In genomic region chr19:45423033-45423588, GRCh38 we compare ENCODE assay signal across 8 cellular contexts. TPM values are rescaled to one million over a fixed set of nuclear protein-coding genes. Genes with fewer than 3 reads are reported as not detected.
DNase-seq lines count a peak whose midpoint lies in the region; ATAC-seq and TF ChIP-seq lines count a peak whose summit lies in the region.

No MANE protein-coding gene starts in this region.

- H3K4me1 ChIP-seq in esophagus muscularis mucosa (peaks cover 30 to 52% (median 40%) of the 10 kb centered on the region in 4 donors), sigmoid colon (peaks cover 0 to 35% (median 18%) of the 10 kb centered on the region in 4 donors)

- no peak for TF ChIP-seq POLR2A in esophagus muscularis mucosa (IDR thresholded peaks at IDR 0.05; ENCODE audit: low read depth)
- TF ChIP-seq POLR2A in sigmoid colon (IDR thresholded peaks at IDR 0.05) = no peak
- TF ChIP-seq POLR2A in erythroblast (IDR thresholded peaks at IDR 0.05; ENCODE audit: low read length) = no peak

- no peak for ATAC-seq in GM18909 (IDR thresholded peaks at IDR 0.05; ENCODE audit: poor library complexity, unreplicated experiment)
- ATAC-seq in HG03196 (IDR thresholded peaks at IDR 0.05; ENCODE audit: unreplicated experiment) = no peak

- peak overlapping the region; percentile 65; the same call in 1 of the 2 replicates for H3K4me3 ChIP-seq in GM08714 (ENCODE audit: low read length)
- H3K4me3 ChIP-seq in WI38 (ENCODE audit: low read depth, low read length) = peak overlapping the region; percentile 81
- peak overlapping the region; percentile 65 to 72 (median 69) for H3K4me3 ChIP-seq in esophagus muscularis mucosa
- H3K4me3 ChIP-seq in sigmoid colon = peak overlapping the region; percentile 55 to 73 (median 61)

- peaks cover 10 to 40% (median 33%) of the 10 kb centered on the region in 4 donors for H3K36me3 ChIP-seq in esophagus muscularis mucosa
- peaks cover 0 to 30% (median 6%) of the 10 kb centered on the region in 4 donors for H3K36me3 ChIP-seq in sigmoid colon

- DNase-seq in esophagus muscularis mucosa (ENCODE audit: extremely low spot score) (no peak), sigmoid colon (no peak), erythroblast (lab: John Stamatoyannopoulos, UW) (no peak), RKO (ENCODE audit: low spot score) (no peak)

- H3K9me3 ChIP-seq in esophagus muscularis mucosa (no peaks in the 10 kb centered on the region), sigmoid colon (no peaks in the 10 kb centered on the region)

- H3K27me3 ChIP-seq in esophagus muscularis mucosa (no peaks in the 10 kb centered on the region), sigmoid colon (no peaks in the 10 kb centered on the region)

- peak overlapping the region; percentile 87 to 93 (median 88) for H3K27ac ChIP-seq in esophagus muscularis mucosa (replicated peaks in 1 of 4)
- H3K27ac ChIP-seq in sigmoid colon = peak overlapping the region; percentile 80 to 92 (median 90)

- TF ChIP-seq CTCF in WI38 (IDR thresholded peaks at IDR 0.05; ENCODE audit: low read depth, low read length) = no peak
- TF ChIP-seq CTCF in esophagus muscularis mucosa (IDR thresholded peaks at IDR 0.05) = no peak
- no peak for TF ChIP-seq CTCF in sigmoid colon (IDR thresholded peaks at IDR 0.05)

- WGBS in esophagus muscularis mucosa = 17% methylated on average over 16 of the region's 20 CpGs
- WGBS in sigmoid colon, 2 donors = 10 to 18% methylated on average over 20 of the region's 20 CpGs

- intact Hi-C loops in esophagus muscularis mucosa (cut with DNase I) = no loop called here
- intact Hi-C loops in sigmoid colon (cut with DNase I) = loop anchor here (2.0 to 10.0 kb wide), 2 partner anchors 16 to 272 kb away; partner anchors contain the start of genes POLR1G, QPCTL and SNRPD2

- TF ChIP-seq EP300 in esophagus muscularis mucosa (IDR thresholded peaks at IDR 0.05) (no peak), sigmoid colon (IDR thresholded peaks at IDR 0.05) (no peak)

RNA-seq across cellular contexts. Expression of gene ERCC1, which starts 0.6 kb away (rescaled TPM):
- total RNA-seq in esophagus muscularis mucosa = 100 to 1,000 TPM in 1 of 4 donors, 10 to 100 TPM in 3; 62.8 to 102 (median 69.3) TPM
- total RNA-seq in sigmoid colon = 10 to 100 TPM; 41.8 to 67.0 (median 64.4) TPM
- polyA plus RNA-seq in sigmoid colon = 10 to 100 TPM; 27.3 to 31.8 (median 30.1) TPM

RNA-seq across cellular contexts. Expression of gene POLR1G, which starts 16.7 kb away (rescaled TPM):
- total RNA-seq in esophagus muscularis mucosa (1 to 10 TPM; 2.9 to 8.7 (median 6.0) TPM), sigmoid colon (1 to 10 TPM; 1.6 to 4.2 (median 3.8) TPM)
- polyA plus RNA-seq in sigmoid colon = 1 to 10 TPM; 1.2 to 5.6 (median 2.3) TPM

RNA-seq across cellular contexts. Expression of gene PPP1R13L, which starts 18.2 kb away (rescaled TPM):
- total RNA-seq in esophagus muscularis mucosa = 10 to 100 TPM in 2 of 4 donors, 1 to 10 TPM in 2; 4.1 to 16.8 (median 9.5) TPM
- 1 to 10 TPM; 5.8 to 9.4 (median 7.7) TPM for total RNA-seq in sigmoid colon
- 10 to 100 TPM; 15.6 to 34.0 (median 18.0) TPM for polyA plus RNA-seq in sigmoid colon

RNA-seq across cellular contexts. Expression of gene FOSB, which starts 44.7 kb away (rescaled TPM):
- 10 to 100 TPM in 2 of 4 donors, 1 to 10 TPM in 2; 2.2 to 25.2 (median 6.9) TPM for total RNA-seq in esophagus muscularis mucosa
- 10 to 100 TPM in 3 of 4 donors, 1 to 10 TPM in 1; 1.1 to 28.1 (median 23.1) TPM for total RNA-seq in sigmoid colon
- 10 to 100 TPM in 1 of 3 donors, 1 to 10 TPM in 2; 3.7 to 11.0 (median 5.4) TPM for polyA plus RNA-seq in sigmoid colon

RNA-seq across cellular contexts. Expression of gene ERCC2, which starts 52.7 kb away (rescaled TPM):
- total RNA-seq in esophagus muscularis mucosa (10 to 100 TPM in 2 of 4 donors, 1 to 10 TPM in 2; 6.5 to 16.6 (median 11.4) TPM), sigmoid colon (10 to 100 TPM in 1 of 4 donors, 1 to 10 TPM in 3; 4.6 to 12.8 (median 9.8) TPM)
- 10 to 100 TPM in 1 of 3 donors, 1 to 10 TPM in 2; 4.2 to 12.9 (median 9.0) TPM for polyA plus RNA-seq in sigmoid colon
